ENCODE assay signal across 27 cellular contexts in the genomic region with DNA sequence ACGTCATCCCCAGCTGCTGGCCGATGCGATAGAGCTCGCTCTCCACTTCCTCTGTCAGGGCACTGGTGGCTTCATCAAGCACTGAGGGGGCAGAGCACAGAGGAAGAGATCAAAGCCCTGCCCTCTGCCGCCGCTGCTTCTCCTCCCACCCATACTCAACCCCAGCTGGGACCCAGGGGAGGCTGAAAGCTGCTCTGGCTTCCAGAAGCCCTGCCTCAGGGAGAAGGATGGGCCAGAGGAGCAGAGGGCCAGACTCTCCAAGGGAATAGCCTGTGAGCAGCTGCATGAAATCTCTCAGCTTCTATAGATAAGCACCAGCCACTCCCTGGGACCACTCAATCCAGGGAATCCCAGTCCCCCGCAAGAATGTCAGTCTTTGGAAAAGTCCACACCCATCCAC. TPM values are rescaled to one million over a fixed set of nuclear protein-coding genes. Genes with fewer than 3 reads are reported as not detected.
"Had no signal": no experiment of that assay in that cellular context is flagged by ENCODE, and none has a peak within 500 bp of the region (broad histone marks: within the 10 kb centered on the region; RNA-seq: fewer than 3 reads in every experiment).

No MANE protein-coding gene starts in this region.

- DNase-seq: caudate nucleus; cortex of kidney; dorsolateral prefrontal cortex; effector CD8-positive, alpha-beta T cell; heart right ventricle; hypothalamus; kidney glomerular epithelial cell; mesendoderm; naive thymus-derived CD8-positive, alpha-beta T cell; ovary; right cardiac atrium; stimulated activated CD4-positive, alpha-beta T cell treated with anti-CD3 and anti-CD28 coated beads, Interleukin-15, amount 100 ng/mL, for 24 hours; stimulated activated CD4-positive, alpha-beta T cell treated with anti-CD3 and anti-CD28 coated beads, Interleukin-1b, Interleukin-23, amount 100 ng/mL, for 48 hours; stimulated activated CD4-positive, alpha-beta T cell treated with anti-CD3 and anti-CD28 coated beads, Interleukin-4, amount 100 ng/mL, for 4 hours; stimulated activated naive CD4-positive, alpha-beta T cell treated with Interleukin-2 at 50 U/mL for 16 hours; transverse colon had no signal

- H3K4me3 ChIP-seq: dorsolateral prefrontal cortex, heart right ventricle, ovary, thoracic aorta, transverse colon had no signal

- H3K27me3 ChIP-seq: dorsolateral prefrontal cortex, heart right ventricle, ovary, transverse colon had no signal

- H3K27me3 Mint-ChIP-seq: naive thymus-derived CD8-positive, alpha-beta T cell had no signal

- H3K9me3 Mint-ChIP-seq: naive thymus-derived CD8-positive, alpha-beta T cell had no signal

- H3K27ac ChIP-seq: heart right ventricle, ovary, thoracic aorta, transverse colon had no signal

- H3K4me3 Mint-ChIP-seq: naive thymus-derived CD8-positive, alpha-beta T cell had no signal

- H3K36me3 ChIP-seq: ovary had no signal

- H3K9me3 ChIP-seq: heart right ventricle, ovary, thoracic aorta, transverse colon had no signal

- ATAC-seq: esophagus mucosa; naive thymus-derived CD8-positive, alpha-beta T cell; right cardiac atrium had no signal

- H3K4me1 ChIP-seq: heart right ventricle, transverse colon had no signal

RNA-seq across cellular contexts. Expression of gene VSX2, which starts 47.5 kb away (rescaled TPM):
- total RNA-seq: chondrocyte; esophagus mucosa; fibroblast of lung; frontal cortex; glomerular endothelial cell; heart right ventricle; liver; lung microvascular endothelial cell; naive thymus-derived CD8-positive, alpha-beta T cell; ovary; posterior vena cava; right cardiac atrium; thoracic aorta; transverse colon; ureter had no signal
- polyA plus RNA-seq: fibroblast of lung; heart right ventricle; liver; naive thymus-derived CD8-positive, alpha-beta T cell; neural cell; ovary; right cardiac atrium had no signal
